ENCODE assay signal across 20 cellular contexts in the genomic region with DNA sequence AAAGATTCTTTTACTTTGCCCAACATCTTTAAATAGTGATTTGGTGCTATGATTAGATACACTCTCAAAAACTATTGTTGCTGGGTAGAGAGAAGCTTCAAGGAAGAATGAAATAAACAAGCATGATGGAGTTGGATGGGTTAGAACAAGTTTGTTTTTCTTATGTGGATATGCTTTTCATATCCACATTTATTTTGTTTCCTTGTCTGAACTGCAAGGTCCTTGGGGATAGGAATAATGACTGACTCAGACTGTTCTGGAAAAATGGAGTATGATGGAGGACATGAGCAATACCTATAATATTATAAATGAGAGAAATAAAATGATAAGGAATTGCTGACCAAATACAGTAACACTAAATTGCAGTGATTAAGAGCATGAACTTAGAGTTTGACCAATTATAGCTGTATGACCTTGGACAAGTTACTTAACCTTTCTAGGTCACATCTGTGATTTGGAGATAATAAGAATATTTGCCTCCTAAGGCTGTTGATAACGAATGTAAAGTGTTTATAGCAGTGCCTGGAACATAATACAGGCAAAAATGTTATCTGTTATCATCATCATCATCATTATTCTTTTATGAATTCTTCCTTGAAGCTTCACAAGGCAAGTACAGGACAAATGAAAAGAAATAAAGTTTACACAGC.
"Had no signal": no experiment of that assay in that cellular context is flagged by ENCODE, and none has a peak within 500 bp of the region (broad histone marks: within the 10 kb centered on the region; RNA-seq: fewer than 3 reads in every experiment).

No MANE protein-coding gene starts in this region.

- DNase-seq: activated B cell treated with CpG ODN at 0.5 μM for 24 hours; activated CD4-positive, alpha-beta memory T cell treated with anti-CD3 and anti-CD28 coated beads for 36 hours; activated CD4-positive, alpha-beta T cell treated with anti-CD3 and anti-CD28 coated beads, Interleukin-2, amount 10 ng/mL, durations not matched to agents 7 days and 5 days; activated CD8-positive, alpha-beta memory T cell treated with anti-CD3 and anti-CD28 coated beads for 24 hours; activated effector memory CD4-positive, alpha-beta T cell treated with anti-CD3 and anti-CD28 coated beads, Interleukin-2, amount 50 U/mL, for 16 hours; activated naive CD4-positive, alpha-beta T cell treated with Interleukin-2 at 50 U/mL for 16 hours; activated naive CD8-positive, alpha-beta T cell treated with anti-CD3 and anti-CD28 coated beads, Interleukin-2, amount 50 U/mL, for 24 hours; activated T-cell treated with anti-CD3 and anti-CD28 coated beads, Interleukin-2, amount 50 U/mL, for 4 hours; MM.1S; NCI-H1105; NCI-H1436; NCI-H1694 treated with DMSO at 0.1 percent for 48 hours; NCI-H2029 treated with DMSO at 0.1 percent for 48 hours; NCI-H510A; NCI-H526 treated with DMSO at 0.1 percent for 48 hours; NCI-H82; SIG-M5; T-helper 17 cell; T-helper 9 cell had no signal

- ATAC-seq: activated naive CD4-positive, alpha-beta T cell treated with anti-CD3 and anti-CD28 coated beads, Interleukin-2, amount 50 U/mL, for 72 hours; activated naive CD8-positive, alpha-beta T cell treated with anti-CD3 and anti-CD28 coated beads, Interleukin-2, amount 50 U/mL, for 24 hours; activated T-cell treated with anti-CD3 and anti-CD28 coated beads, Interleukin-2, amount 50 U/mL, for 4 hours; T-helper 17 cell had no signal
